8 cellular contexts compared by ENCODE assay signal in genomic region chr11:134331565-134332188, GRCh38. TPM values are rescaled to one million over a fixed set of nuclear protein-coding genes. Genes with fewer than 3 reads are reported as not detected.
DNase-seq lines count a peak whose midpoint lies in the region; ATAC-seq and TF ChIP-seq lines count a peak whose summit lies in the region.

Gene GLB1L2 (plus strand): TSS chr11:134331988. CDS start chr11:134332062, 74 bp downstream.

- in situ Hi-C loops in GM13976 (cut with MboI; ENCODE audit: low sequenced_read_pairs, unreplicated experiment), result no loop called here

- H3K27ac ChIP-seq in endodermal cell (ENCODE audit: low read depth, low read length), result no peak within 1 kb of the TSS

- no peaks in the 10 kb centered on the region for H3K9me3 Mint-ChIP-seq in endodermal cell

- peak; percentile 64 for ATAC-seq in HG02938 (IDR thresholded peaks at IDR 0.05; ENCODE audit: unreplicated experiment)
- no peak for ATAC-seq in HG03095 (IDR thresholded peaks at IDR 0.05; ENCODE audit: unreplicated experiment)

- H3K9me3 ChIP-seq in endodermal cell (ENCODE audit: control insufficient read depth, low read length), result no peaks in the 10 kb centered on the region

- no peaks in the 10 kb centered on the region for H3K36me3 Mint-ChIP-seq in endodermal cell (ENCODE audit: low read depth)

- DNase-seq in GM13976 (ENCODE audit: low spot score), result peak; percentile 96
- DNase-seq in NCI-H446 (lab: John Stamatoyannopoulos, UW), result peak; percentile 29 to 87
- peak; percentile 29 for DNase-seq in activated CD8-positive, alpha-beta memory T cell treated with anti-CD3 and anti-CD28 coated beads, Interleukin-2, amount 50 U/mL, for 1 hour (ENCODE audit: extremely low read depth)
- DNase-seq in endodermal cell, result peak; percentile 97
- DNase-seq in mucosa of gallbladder (ENCODE audit: low spot score), result peak; percentile 76
- peak; percentile 65 to 70 for DNase-seq in stimulated activated CD8-positive, alpha-beta memory T cell treated with anti-CD3 and anti-CD28 coated beads, Interleukin-2, amount 100 ng/mL, for 1 hour (ENCODE audit: low read depth in 2 of 2)

- H3K4me1 ChIP-seq in endodermal cell (ENCODE audit: control insufficient read depth, insufficient read depth, low read length), result peaks cover 3% of the 10 kb centered on the region

- H3K9ac ChIP-seq in endodermal cell (ENCODE audit: extremely low read depth, low read length, poor library complexity, severe bottlenecking), result peak within 1 kb of the TSS; percentile 11

- H3K4me3 Mint-ChIP-seq in endodermal cell, result peak within 1 kb of the TSS; percentile 58

- no peak within 1 kb of the TSS for H3K27ac Mint-ChIP-seq in endodermal cell

- TF ChIP-seq CTCF in GM13976 (IDR thresholded peaks at IDR 0.05; ENCODE audit: borderline replicate concordance, control extremely low read depth, extremely low read depth, insufficient read depth, missing control alignments), result no peak
- no peak for TF ChIP-seq CTCF in endodermal cell (conservative IDR thresholded peaks at IDR 0.05)

- H3K27me3 Mint-ChIP-seq in endodermal cell (ENCODE audit: insufficient read depth), result peaks cover 53% of the 10 kb centered on the region

- peaks cover 10% of the 10 kb centered on the region for H3K4me1 Mint-ChIP-seq in endodermal cell

- 0% methylated on average over 21 to 62 of the region's 77 CpGs for WGBS in endodermal cell (ENCODE audit: insufficient coverage in 1 of 2, insufficient read length in 1 of 2), 2 experiments

- H3K36me3 ChIP-seq in endodermal cell (ENCODE audit: control insufficient read depth, insufficient read depth, low read length), result no peaks in the 10 kb centered on the region

- H3K4me3 ChIP-seq in endodermal cell (ENCODE audit: low read length), result peak within 1 kb of the TSS; percentile 76

- peaks cover 59% of the 10 kb centered on the region for H3K27me3 ChIP-seq in endodermal cell (ENCODE audit: control insufficient read depth, insufficient read depth, low read length, poor library complexity, severe bottlenecking)

RNA-seq across cellular contexts. Expression of gene GLB1L2, which starts in this region (rescaled TPM):
- total RNA-seq in endodermal cell (10 to 100 TPM in 1 of 2 donors, 1 to 10 TPM in 1; 9.9 to 12.5 TPM), mucosa of gallbladder (8.8 TPM)
- 9.2 TPM for polyA plus RNA-seq in endodermal cell (2013, experiment 1 of 2)
- polyA plus RNA-seq in endodermal cell (2013, experiment 2 of 2), result 7.7 TPM

Comparison
In these comparisons a context has a peak if more than half of its experiments do, and no peak if none do; other contexts are left out.
1. DNase-seq: peak in every context shown above with its lines; median percentile 97 in endodermal cell; 96 in GM13976; 76 in mucosa of gallbladder; 68 in stimulated activated CD8-positive, alpha-beta memory T cell treated with anti-CD3 and anti-CD28 coated beads, Interleukin-2, amount 100 ng/mL, for 1 hour; 58 in NCI-H446; 29 in activated CD8-positive, alpha-beta memory T cell treated with anti-CD3 and anti-CD28 coated beads, Interleukin-2, amount 50 U/mL, for 1 hour.